In genomic region chr3:45558431-45558830, GRCh38 we compare ENCODE assay signal across 17 cellular contexts.
"Had no signal": no experiment of that assay in that cellular context is flagged by ENCODE, and none has a peak within 500 bp of the region (broad histone marks: within the 10 kb centered on the region; RNA-seq: fewer than 3 reads in every experiment).

No MANE protein-coding gene starts in this region.

- H3K4me1 ChIP-seq: colonic mucosa had no signal

- H3K27me3 ChIP-seq: colonic mucosa, gastroesophageal sphincter, hepatocyte, spleen, tibial artery, upper lobe of left lung had no signal

- H3K36me3 ChIP-seq: colonic mucosa, gastroesophageal sphincter, spleen, tibial artery, upper lobe of left lung had no signal

- H3K9me3 ChIP-seq: colonic mucosa, spleen, tibial artery, upper lobe of left lung had no signal

- H2AFZ ChIP-seq: hepatocyte had no signal

- H3K27ac ChIP-seq: colonic mucosa, hepatocyte, spleen, tibial artery had no signal

- H3K4me3 ChIP-seq: colonic mucosa, gastroesophageal sphincter, hepatocyte, spleen, tibial artery, upper lobe of left lung had no signal

- H3K4me2 ChIP-seq: hepatocyte had no signal

- ATAC-seq: gastroesophageal sphincter; natural killer cell; right cardiac atrium; stimulated activated memory B cell treated with anti-CD40 and anti-IgM and Interleukin-4, amounts not matched to agents 10 μg/mL and 1 μg/mL and 100 μg/mL, for 72 hours had no signal

- DNase-seq: caudate nucleus; colonic mucosa; dermis blood vessel endothelial cell; glutamatergic neuron; kidney glomerular epithelial cell; natural killer cell; posterior cingulate gyrus; right cardiac atrium; spleen; stimulated activated CD4-positive, alpha-beta T cell treated with anti-CD3 and anti-CD28 coated beads, Interleukin-15, amount 100 ng/mL, for 24 hours; stimulated activated CD4-positive, alpha-beta T cell treated with anti-CD3 and anti-CD28 coated beads, Interleukin-1b, Interleukin-23, amount 100 ng/mL, for 48 hours; stimulated activated CD4-positive, alpha-beta T cell treated with anti-CD3 and anti-CD28 coated beads, Interleukin-4, amount 100 ng/mL, for 24 hours; tibial artery; upper lobe of left lung had no signal
